10 cellular contexts compared by ENCODE assay signal in genomic region chr17:65359016-65359415, GRCh38.
DNase-seq lines count a peak whose midpoint lies in the region; ATAC-seq and TF ChIP-seq lines count a peak whose summit lies in the region.
"Had no signal": no experiment of that assay in that cellular context is flagged by ENCODE, and none has a peak within 500 bp of the region (broad histone marks: within the 10 kb centered on the region; RNA-seq: fewer than 3 reads in every experiment).

No MANE protein-coding gene starts in this region.

- peaks cover 42% of the 10 kb centered on the region for H3K27me3 Mint-ChIP-seq in Calu3 (ENCODE audit: unreplicated experiment)
- H3K27me3 Mint-ChIP-seq in chondrocyte (ENCODE audit: low read depth), result no peaks in the 10 kb centered on the region
- no peaks in the 10 kb centered on the region for H3K27me3 Mint-ChIP-seq in activated T-helper 1 cell treated with anti-CD3 and anti-CD28 coated beads, Interleukin-12 subunit alpha, Interleukin-12 subunit beta, Interleukin-2, Interleukin-4 antibody, amounts not matched to agents 30 ng/mL and 10 ng/mL and 1 ng/mL, durations not matched to agents 14 hours and 24 hours and 36 hours (ENCODE audit: insufficient read depth)
- H3K27me3 Mint-ChIP-seq in stimulated activated memory B cell treated with anti-CD40 and anti-IgM and Interleukin-4, amounts not matched to agents 10 μg/mL and 1 μg/mL and 100 μg/mL, for 72 hours, result no peaks in the 10 kb centered on the region

- H3K4me3 ChIP-seq in retinal pigment epithelial cell (ENCODE audit: low read length), result no peak overlapping the region
- H3K4me3 ChIP-seq: left ventricle myocardium inferior had no signal

- CTCF ChIA-PET in Calu3 (lab: Charles Lee), result no interaction called here

- intact Hi-C loops in Calu3 (cut with micrococcal nuclease; ENCODE audit: unreplicated experiment), result no loop called here
- intact Hi-C loops in activated T-helper 1 cell treated with anti-CD3 and anti-CD28 coated beads, Interleukin-12 subunit alpha, Interleukin-12 subunit beta, Interleukin-2, Interleukin-4 antibody, amounts not matched to agents 30 ng/mL and 10 ng/mL and 1 ng/mL, durations not matched to agents 14 hours and 24 hours and 36 hours (cut with micrococcal nuclease), result no loop called here

- H3K9me3 Mint-ChIP-seq in Calu3 (ENCODE audit: low read depth, unreplicated experiment) (no peaks in the 10 kb centered on the region), chondrocyte (ENCODE audit: low read depth) (no peaks in the 10 kb centered on the region)
- no peaks in the 10 kb centered on the region for H3K9me3 Mint-ChIP-seq in activated T-helper 1 cell treated with anti-CD3 and anti-CD28 coated beads, Interleukin-12 subunit alpha, Interleukin-12 subunit beta, Interleukin-2, Interleukin-4 antibody, amounts not matched to agents 30 ng/mL and 10 ng/mL and 1 ng/mL, durations not matched to agents 14 hours and 24 hours and 36 hours
- no peaks in the 10 kb centered on the region for H3K9me3 Mint-ChIP-seq in stimulated activated memory B cell treated with anti-CD40 and anti-IgM and Interleukin-4, amounts not matched to agents 10 μg/mL and 1 μg/mL and 100 μg/mL, for 72 hours

- H3K27ac Mint-ChIP-seq in Calu3 (ENCODE audit: unreplicated experiment) (no peak overlapping the region), chondrocyte (ENCODE audit: unreplicated experiment) (peak overlapping the region; percentile 38)
- no peak overlapping the region for H3K27ac Mint-ChIP-seq in activated T-helper 1 cell treated with anti-CD3 and anti-CD28 coated beads, Interleukin-12 subunit alpha, Interleukin-12 subunit beta, Interleukin-2, Interleukin-4 antibody, amounts not matched to agents 30 ng/mL and 10 ng/mL and 1 ng/mL, durations not matched to agents 14 hours and 24 hours and 36 hours
- H3K27ac Mint-ChIP-seq in stimulated activated memory B cell treated with anti-CD40 and anti-IgM and Interleukin-4, amounts not matched to agents 10 μg/mL and 1 μg/mL and 100 μg/mL, for 72 hours, result no peak overlapping the region

- peaks cover 11% of the 10 kb centered on the region for H3K4me1 Mint-ChIP-seq in Calu3 (ENCODE audit: low read depth, unreplicated experiment)
- peaks cover 11% of the 10 kb centered on the region for H3K4me1 Mint-ChIP-seq in chondrocyte (ENCODE audit: low read depth)
- H3K4me1 Mint-ChIP-seq in activated T-helper 1 cell treated with anti-CD3 and anti-CD28 coated beads, Interleukin-12 subunit alpha, Interleukin-12 subunit beta, Interleukin-2, Interleukin-4 antibody, amounts not matched to agents 30 ng/mL and 10 ng/mL and 1 ng/mL, durations not matched to agents 14 hours and 24 hours and 36 hours (ENCODE audit: low read depth), result peaks cover 10% of the 10 kb centered on the region
- no peaks in the 10 kb centered on the region for H3K4me1 Mint-ChIP-seq in stimulated activated memory B cell treated with anti-CD40 and anti-IgM and Interleukin-4, amounts not matched to agents 10 μg/mL and 1 μg/mL and 100 μg/mL, for 72 hours

- no peak for ATAC-seq in stimulated activated memory B cell treated with anti-CD40 and anti-IgM and Interleukin-4, amounts not matched to agents 10 μg/mL and 1 μg/mL and 100 μg/mL, for 72 hours

- H3K4me3 Mint-ChIP-seq in Calu3 (ENCODE audit: low read depth, unreplicated experiment) (no peak overlapping the region), chondrocyte (ENCODE audit: unreplicated experiment) (no peak overlapping the region)
- H3K4me3 Mint-ChIP-seq in activated T-helper 1 cell treated with anti-CD3 and anti-CD28 coated beads, Interleukin-12 subunit alpha, Interleukin-12 subunit beta, Interleukin-2, Interleukin-4 antibody, amounts not matched to agents 30 ng/mL and 10 ng/mL and 1 ng/mL, durations not matched to agents 14 hours and 24 hours and 36 hours, result no peak overlapping the region
- no peak overlapping the region for H3K4me3 Mint-ChIP-seq in stimulated activated memory B cell treated with anti-CD40 and anti-IgM and Interleukin-4, amounts not matched to agents 10 μg/mL and 1 μg/mL and 100 μg/mL, for 72 hours

- no peak for TF ChIP-seq CTCF in Calu3 (IDR thresholded peaks at IDR 0.05; ENCODE audit: unreplicated experiment)
- no peak for TF ChIP-seq CTCF in chondrocyte (IDR thresholded peaks at IDR 0.05)
- TF ChIP-seq CTCF in retinal pigment epithelial cell (conservative IDR thresholded peaks at IDR 0.05; ENCODE audit: low read depth, low read length), result no peak

- H3K36me3 Mint-ChIP-seq in Calu3 (ENCODE audit: insufficient read depth, unreplicated experiment), result no peaks in the 10 kb centered on the region
- no peaks in the 10 kb centered on the region for H3K36me3 Mint-ChIP-seq in chondrocyte (ENCODE audit: low read depth)
- H3K36me3 Mint-ChIP-seq in activated T-helper 1 cell treated with anti-CD3 and anti-CD28 coated beads, Interleukin-12 subunit alpha, Interleukin-12 subunit beta, Interleukin-2, Interleukin-4 antibody, amounts not matched to agents 30 ng/mL and 10 ng/mL and 1 ng/mL, durations not matched to agents 14 hours and 24 hours and 36 hours (ENCODE audit: low read depth), result no peaks in the 10 kb centered on the region
- no peaks in the 10 kb centered on the region for H3K36me3 Mint-ChIP-seq in stimulated activated memory B cell treated with anti-CD40 and anti-IgM and Interleukin-4, amounts not matched to agents 10 μg/mL and 1 μg/mL and 100 μg/mL, for 72 hours

- DNase-seq in Calu3 (peak; percentile 21), LoVo (ENCODE audit: low spot score) (peak; percentile 75), chondrocyte (ENCODE audit: low spot score) (no peak), retinal pigment epithelial cell (ENCODE audit: low read depth) (peak; percentile 42), NCI-H524 (lab: John Stamatoyannopoulos, UW) (no peak), cortex of kidney (lab: John Stamatoyannopoulos, UW) (no peak)
- no peak for DNase-seq in activated T-helper 1 cell treated with anti-CD3 and anti-CD28 coated beads, Interleukin-12 subunit alpha, Interleukin-12 subunit beta, Interleukin-2, Interleukin-4 antibody, amounts not matched to agents 30 ng/mL and 10 ng/mL and 1 ng/mL, durations not matched to agents 14 hours and 24 hours and 36 hours (ENCODE audit: low spot score)
- DNase-seq: left ventricle myocardium inferior, NCI-H2227 treated with DMSO at 0.1 percent for 48 hours had no signal

- BruUV-seq in Calu3 (replicated peaks; lab: Mats Ljungman, UMichigan), result no TSS peak

Comparison
In these comparisons a context has a peak if more than half of its experiments do, and no peak if none do; other contexts are left out.
1. DNase-seq: peak in Calu3 (single experiment), LoVo (single experiment) and retinal pigment epithelial cell (single experiment); none in chondrocyte (single experiment), activated T-helper 1 cell treated with anti-CD3 and anti-CD28 coated beads, Interleukin-12 subunit alpha, Interleukin-12 subunit beta, Interleukin-2, Interleukin-4 antibody, amounts not matched to agents 30 ng/mL and 10 ng/mL and 1 ng/mL, durations not matched to agents 14 hours and 24 hours and 36 hours (single experiment), NCI-H524 (0 of 2) and cortex of kidney (single experiment).